Comparison of ENCODE assay signal across 9 cellular contexts in genomic region chr20:35700625-35701148, GRCh38. TPM values are rescaled to one million over a fixed set of nuclear protein-coding genes. Genes with fewer than 3 reads are reported as not detected.
DNase-seq lines count a peak whose midpoint lies in the region; ATAC-seq and TF ChIP-seq lines count a peak whose summit lies in the region.
"Had no signal": no experiment of that assay in that cellular context is flagged by ENCODE, and none has a peak within 500 bp of the region (broad histone marks: within the 10 kb centered on the region; RNA-seq: fewer than 3 reads in every experiment).

No MANE protein-coding gene starts in this region.

- no peak overlapping the region for H4K8ac ChIP-seq in mesenchymal stem cell (ENCODE audit: low read length)

- no peaks in the 10 kb centered on the region for H3K27me3 ChIP-seq in mesenchymal stem cell (ENCODE audit: control insufficient read depth in 1 of 2, insufficient read depth in 1 of 2, low read length in 2 of 2)

- no peak overlapping the region for H2BK15ac ChIP-seq in mesenchymal stem cell (ENCODE audit: low read depth, poor library complexity, severe bottlenecking)

- H3K36me3 ChIP-seq in HEK293 (ENCODE audit: control insufficient read depth in 2 of 2, insufficient read depth in 1 of 2, low read length in 2 of 2) (peaks cover 15 to 61% of the 10 kb centered on the region in 2 experiments), mesenchymal stem cell (ENCODE audit: control insufficient read depth in 1 of 2, insufficient read depth in 2 of 2, low read depth in 1 of 2, low read length in 2 of 2) (peaks cover 15 to 56% of the 10 kb centered on the region in 2 experiments)

- H3K4ac ChIP-seq in mesenchymal stem cell (ENCODE audit: low read depth in 1 of 2, low read length in 2 of 2), result no peak overlapping the region

- no peak overlapping the region for H4K91ac ChIP-seq in mesenchymal stem cell (ENCODE audit: low read length)

- no peak for TF ChIP-seq CTCF in AG09309 (IDR thresholded peaks at IDR 0.05; ENCODE audit: control insufficient read depth, insufficient read depth, low read depth, low read length, missing control alignments)
- no peak for TF ChIP-seq CTCF in HEK293 (tag by site-specific recombination; IDR thresholded peaks at IDR 0.05)

- no peak for ATAC-seq in activated naive CD4-positive, alpha-beta T cell treated with anti-CD3 and anti-CD28 coated beads, Interleukin-2, amount 50 U/mL, for 72 hours
- ATAC-seq in HG02970 (IDR thresholded peaks at IDR 0.05; ENCODE audit: low FRiP score, unreplicated experiment), result no peak

- H2AFZ ChIP-seq in mesenchymal stem cell (ENCODE audit: low read depth, low read length), result no peak overlapping the region

- WGBS in mesenchymal stem cell, result 96% methylated on average over 7 of the region's 7 CpGs

- POLR2A ChIA-PET in HEK293 (lab: Yijun Ruan, JAX), result interaction anchor here (0.9 to 6.2 kb wide), 2 partner anchors 10 to 41 kb away, joined by 3 to 27 read pairs; partner anchors contain the start of gene RBM39

- no peak overlapping the region for H2BK12ac ChIP-seq in mesenchymal stem cell (ENCODE audit: low read length in 2 of 2)

- H3K79me1 ChIP-seq in mesenchymal stem cell (replicated peaks; ENCODE audit: low read length, poor library complexity, severe bottlenecking), result peaks cover 18% of the 10 kb centered on the region

- CTCF ChIA-PET in HEK293 (lab: Yijun Ruan, JAX), result interaction anchor here (0.6 kb wide), 1 partner anchor 11 kb away, joined by 3 read pairs; no protein-coding TSS in a partner anchor

- H3K23ac ChIP-seq in mesenchymal stem cell (ENCODE audit: low read length in 2 of 2), result no peak overlapping the region

- DNase-seq in AG09309 (ENCODE audit: low read depth) (no peak), mesenchymal stem cell (no peak), GOT3 (lab: John Stamatoyannopoulos, UW) (no peak), OCI-M2 (lab: John Stamatoyannopoulos, UW; ENCODE audit: unreplicated experiment) (no peak), NCI-H1694 treated with DMSO at 0.1 percent for 48 hours (lab: John Stamatoyannopoulos, UW) (no peak)
- no peak for DNase-seq in activated naive CD4-positive, alpha-beta T cell treated with anti-CD3 and anti-CD28 coated beads, Interleukin-2, amount 50 U/mL, for 72 hours (ENCODE audit: low spot score in 2 of 2)
- DNase-seq: NCI-H774 had no signal

- H3K4me3 ChIP-seq in AG09309 (ENCODE audit: control insufficient read depth, low read depth, low read length) (peak overlapping the region; percentile 95), HEK293 (ENCODE audit: low read depth, low read length) (peak overlapping the region; percentile 75), mesenchymal stem cell (ENCODE audit: insufficient read depth in 1 of 2, low read depth in 1 of 2, low read length in 2 of 2) (peak overlapping the region in 1 of 2 experiments; percentile 99)

- no peak overlapping the region for H3K14ac ChIP-seq in mesenchymal stem cell (ENCODE audit: low read length in 2 of 2)

- H3K4me1 ChIP-seq in HEK293 (ENCODE audit: control insufficient read depth, insufficient read depth, low read length) (0 out of 2 replicates have a peak, but pooled peaks cover 4% of the 10 kb centered on the region), mesenchymal stem cell (ENCODE audit: control insufficient read depth, insufficient read depth, low read depth, low read length) (peaks cover 14% of the 10 kb centered on the region)

- no peak overlapping the region for H2BK120ac ChIP-seq in mesenchymal stem cell (ENCODE audit: low read depth, low read length)

- H3K36me3 Mint-ChIP-seq in activated naive CD4-positive, alpha-beta T cell treated with anti-CD3 and anti-CD28 coated beads, Interleukin-2, amount 50 U/mL, for 72 hours, result peaks cover 27 to 31% of the 10 kb centered on the region in 2 donors

- no peak overlapping the region for H3K27ac ChIP-seq in HEK293 (ENCODE audit: extremely low read depth, low read depth, low read length)
- no peak overlapping the region for H3K27ac ChIP-seq in mesenchymal stem cell (ENCODE audit: low read length, poor library complexity, severe bottlenecking)

- peak overlapping the region; percentile 99 for H3K9ac ChIP-seq in mesenchymal stem cell (ENCODE audit: low read length)

- H3K18ac ChIP-seq in mesenchymal stem cell (ENCODE audit: low read depth in 1 of 2, low read length in 2 of 2), result no peak overlapping the region

- H3K9me3 Mint-ChIP-seq in activated naive CD4-positive, alpha-beta T cell treated with anti-CD3 and anti-CD28 coated beads, Interleukin-2, amount 50 U/mL, for 72 hours, result no peaks in the 10 kb centered on the region

- no peaks in the 10 kb centered on the region for H3K9me3 ChIP-seq in HEK293 (ENCODE audit: control insufficient read depth, insufficient read depth, low read depth, low read length)
- no peaks in the 10 kb centered on the region for H3K9me3 ChIP-seq in mesenchymal stem cell (ENCODE audit: control insufficient read depth, low read length)

- H3K4me2 ChIP-seq in mesenchymal stem cell (ENCODE audit: low read length, poor library complexity, severe bottlenecking), result no peak overlapping the region

- H3K27ac Mint-ChIP-seq in activated naive CD4-positive, alpha-beta T cell treated with anti-CD3 and anti-CD28 coated beads, Interleukin-2, amount 50 U/mL, for 72 hours, result peak overlapping the region; percentile 96 to 98

- no peak overlapping the region for H2AK5ac ChIP-seq in mesenchymal stem cell (ENCODE audit: low read length, severe bottlenecking)

- no peak overlapping the region for H2BK5ac ChIP-seq in mesenchymal stem cell (ENCODE audit: low read depth, low read length, poor library complexity, severe bottlenecking)

TF ChIP-seq in HEK293, 187 proteins besides CTCF, POLR2A, EP300 and RAD21:
- no peak for TF ChIP-seq ZNF600 (tag by site-specific recombination; IDR thresholded peaks at IDR 0.05)
- TF ChIP-seq ZBTB17 (tag by site-specific recombination; IDR thresholded peaks at IDR 0.05), result peak; percentile 30; the same call in 1 of the 2 replicates
- peak; percentile 21; the same call in 1 of the 2 replicates for TF ChIP-seq IKZF3 (tag by site-specific recombination; IDR thresholded peaks at IDR 0.05)
- no peak for TF ChIP-seq ZNF121 (tag by site-specific recombination; IDR thresholded peaks at IDR 0.05)
- TF ChIP-seq ZNF792 (tag by site-specific recombination; IDR thresholded peaks at IDR 0.05), result no peak
- TF ChIP-seq ZNF558 (tag by site-specific recombination; IDR thresholded peaks at IDR 0.05), result no peak
TF ChIP-seq in HEK293: peak in this region for 2.

RNA-seq across cellular contexts. Expression of gene ROMO1, which starts 1.5 kb away (rescaled TPM):
- total RNA-seq in activated naive CD4-positive, alpha-beta T cell treated with anti-CD3 and anti-CD28 coated beads, Interleukin-2, amount 50 U/mL, for 72 hours, result 100 to 1,000 TPM; 111 to 120 TPM
- 553 TPM for polyA plus RNA-seq in mesenchymal stem cell (2013, experiment 1 of 2)
- polyA plus RNA-seq in mesenchymal stem cell (2013, experiment 2 of 2), result 561 TPM

RNA-seq across cellular contexts. Expression of gene NFS1, which starts 1.5 kb away (rescaled TPM):
- total RNA-seq in activated naive CD4-positive, alpha-beta T cell treated with anti-CD3 and anti-CD28 coated beads, Interleukin-2, amount 50 U/mL, for 72 hours, result 10 to 100 TPM; 48.5 to 50.1 TPM
- polyA plus RNA-seq in mesenchymal stem cell (2013, experiment 1 of 2), result 12.7 TPM
- 13.6 TPM for polyA plus RNA-seq in mesenchymal stem cell (2013, experiment 2 of 2)

RNA-seq across cellular contexts. Expression of gene CPNE1, which starts 36.0 kb away (rescaled TPM):
- total RNA-seq in activated naive CD4-positive, alpha-beta T cell treated with anti-CD3 and anti-CD28 coated beads, Interleukin-2, amount 50 U/mL, for 72 hours, result 100 to 1,000 TPM; 332 to 352 TPM
- 94.1 TPM for polyA plus RNA-seq in mesenchymal stem cell (2013, experiment 1 of 2)
- polyA plus RNA-seq in mesenchymal stem cell (2013, experiment 2 of 2), result 94.1 TPM

RNA-seq across cellular contexts. Expression of gene RBM12, which starts 36.0 kb away (rescaled TPM):
- total RNA-seq in activated naive CD4-positive, alpha-beta T cell treated with anti-CD3 and anti-CD28 coated beads, Interleukin-2, amount 50 U/mL, for 72 hours, result 100 to 1,000 TPM; 110 to 116 TPM
- 68.0 TPM for polyA plus RNA-seq in mesenchymal stem cell (2013, experiment 1 of 2)
- 69.0 TPM for polyA plus RNA-seq in mesenchymal stem cell (2013, experiment 2 of 2)

RNA-seq across cellular contexts. Expression of gene RBM39, which starts 41.4 kb away (rescaled TPM):
- 100 to 1,000 TPM; 343 to 380 TPM for total RNA-seq in activated naive CD4-positive, alpha-beta T cell treated with anti-CD3 and anti-CD28 coated beads, Interleukin-2, amount 50 U/mL, for 72 hours
- polyA plus RNA-seq in mesenchymal stem cell (2013, experiment 1 of 2), result 142 TPM
- polyA plus RNA-seq in mesenchymal stem cell (2013, experiment 2 of 2), result 138 TPM
